1 cellular context compared by ENCODE assay signal in genomic region chr6:35737413-35738211, GRCh38.
A peak's percentile ranks its signal among the peaks of the same experiment; 100 is the strongest.
TF ChIP-seq lines count a peak whose summit lies in the region.

No MANE protein-coding gene starts in this region.

TF ChIP-seq in HepG2, 621 proteins besides CTCF, POLR2A, EP300 and RAD21 (continued from another document and continues in another):
- TF ChIP-seq ZHX1 (CRISPR knock-in tag; IDR thresholded peaks at IDR 0.05; ENCODE audit: low read depth): no peak
- TF ChIP-seq ZBTB7B (CRISPR knock-in tag; IDR thresholded peaks at IDR 0.05): 0 out of 2 replicates have a peak, but pooled peaks have one; percentile 25
- TF ChIP-seq HBP1 (CRISPR knock-in tag; IDR thresholded peaks at IDR 0.05; ENCODE audit: low read depth): no peak
- no peak for TF ChIP-seq KDM5A (IDR thresholded peaks at IDR 0.05; ENCODE audit: borderline replicate concordance, low read length)
- no peak for TF ChIP-seq TRIM22 (IDR thresholded peaks at IDR 0.05)
- TF ChIP-seq XBP1 (CRISPR knock-in tag; IDR thresholded peaks at IDR 0.05): no peak
- 0 out of 2 replicates have a peak, but pooled peaks have one; percentile 28 for TF ChIP-seq SIX4 (CRISPR knock-in tag; IDR thresholded peaks at IDR 0.05)
- peak; percentile 43; the same call in 1 of the 2 replicates for TF ChIP-seq ARID5B (CRISPR knock-in tag; IDR thresholded peaks at IDR 0.05)
- TF ChIP-seq SMAD9 (CRISPR knock-in tag; IDR thresholded peaks at IDR 0.05): no peak
- no peak for TF ChIP-seq ZNF335 (CRISPR knock-in tag; IDR thresholded peaks at IDR 0.05)
- TF ChIP-seq ZNF773 (CRISPR knock-in tag; IDR thresholded peaks at IDR 0.05; ENCODE audit: borderline replicate concordance): no peak
- TF ChIP-seq HOMEZ (CRISPR knock-in tag; IDR thresholded peaks at IDR 0.05; ENCODE audit: low read depth): no peak
- no peak for TF ChIP-seq ARNT (IDR thresholded peaks at IDR 0.05)
- no peak for TF ChIP-seq SPEN (CRISPR knock-in tag; IDR thresholded peaks at IDR 0.05; ENCODE audit: low read depth)
- no peak for TF ChIP-seq PLRG1 (conservative IDR thresholded peaks at IDR 0.05)
- no peak for TF ChIP-seq ZNF253 (CRISPR knock-in tag; IDR thresholded peaks at IDR 0.05; ENCODE audit: borderline replicate concordance)
- TF ChIP-seq ZNF326 (CRISPR knock-in tag; IDR thresholded peaks at IDR 0.05; ENCODE audit: borderline replicate concordance): no peak
- TF ChIP-seq NR2F2 (IDR thresholded peaks at IDR 0.05; ENCODE audit: borderline replicate concordance, low read depth): no peak
- no peak for TF ChIP-seq ZFP90 (CRISPR knock-in tag; IDR thresholded peaks at IDR 0.05; ENCODE audit: borderline replicate concordance)
- no peak for TF ChIP-seq ZBTB39 (CRISPR knock-in tag; IDR thresholded peaks at IDR 0.05)
- no peak for TF ChIP-seq NFKBIZ (CRISPR knock-in tag; IDR thresholded peaks at IDR 0.05)
- TF ChIP-seq ZNF609 (CRISPR knock-in tag; IDR thresholded peaks at IDR 0.05; ENCODE audit: borderline replicate concordance): no peak
- no peak for TF ChIP-seq ZNF251 (CRISPR knock-in tag; IDR thresholded peaks at IDR 0.05)
- no peak for TF ChIP-seq CHD4 (IDR thresholded peaks at IDR 0.05; ENCODE audit: borderline replicate concordance, low read length)
- no peak for TF ChIP-seq IRF9 (CRISPR knock-in tag; IDR thresholded peaks at IDR 0.05; ENCODE audit: borderline replicate concordance)
- peak; percentile 25; the same call in 1 of the 2 replicates for TF ChIP-seq ERF (CRISPR knock-in tag; IDR thresholded peaks at IDR 0.05)
- TF ChIP-seq SALL1 (CRISPR knock-in tag; IDR thresholded peaks at IDR 0.05): no peak
- no peak for TF ChIP-seq SAFB2 (CRISPR knock-in tag; IDR thresholded peaks at IDR 0.05; ENCODE audit: borderline replicate concordance, low read depth)
- peak; percentile 63; the same call in 1 of the 2 replicates for TF ChIP-seq ZKSCAN8 (CRISPR knock-in tag; IDR thresholded peaks at IDR 0.05; ENCODE audit: borderline replicate concordance)
- no peak for TF ChIP-seq NFATC3 (CRISPR knock-in tag; IDR thresholded peaks at IDR 0.05)
- no peak for TF ChIP-seq ZNF775 (CRISPR knock-in tag; IDR thresholded peaks at IDR 0.05; ENCODE audit: borderline replicate concordance)
- TF ChIP-seq SIN3B (IDR thresholded peaks at IDR 0.05; ENCODE audit: low read length): no peak
- TF ChIP-seq ZNF280B (CRISPR knock-in tag; IDR thresholded peaks at IDR 0.05; ENCODE audit: borderline replicate concordance): no peak
- no peak for TF ChIP-seq NCOR1 (IDR thresholded peaks at IDR 0.05; ENCODE audit: borderline replicate concordance, low read length)
- TF ChIP-seq ZNF557 (CRISPR knock-in tag; IDR thresholded peaks at IDR 0.05): no peak
- no peak for TF ChIP-seq ARNT2 (CRISPR knock-in tag; IDR thresholded peaks at IDR 0.05; ENCODE audit: low read depth)
- no peak for TF ChIP-seq U2AF2 (IDR thresholded peaks at IDR 0.05; ENCODE audit: low read depth, low read length)
- TF ChIP-seq GFI1 (CRISPR knock-in tag; IDR thresholded peaks at IDR 0.05; ENCODE audit: borderline replicate concordance): no peak
- TF ChIP-seq ZFP36L1 (CRISPR knock-in tag; IDR thresholded peaks at IDR 0.05): no peak
- no peak for TF ChIP-seq ZNF703 (CRISPR knock-in tag; IDR thresholded peaks at IDR 0.05; ENCODE audit: borderline replicate concordance)
- 0 out of 2 replicates have a peak, but pooled peaks have one; percentile 59 for TF ChIP-seq KLF6 (CRISPR knock-in tag; IDR thresholded peaks at IDR 0.05)
